In the genomic region with DNA sequence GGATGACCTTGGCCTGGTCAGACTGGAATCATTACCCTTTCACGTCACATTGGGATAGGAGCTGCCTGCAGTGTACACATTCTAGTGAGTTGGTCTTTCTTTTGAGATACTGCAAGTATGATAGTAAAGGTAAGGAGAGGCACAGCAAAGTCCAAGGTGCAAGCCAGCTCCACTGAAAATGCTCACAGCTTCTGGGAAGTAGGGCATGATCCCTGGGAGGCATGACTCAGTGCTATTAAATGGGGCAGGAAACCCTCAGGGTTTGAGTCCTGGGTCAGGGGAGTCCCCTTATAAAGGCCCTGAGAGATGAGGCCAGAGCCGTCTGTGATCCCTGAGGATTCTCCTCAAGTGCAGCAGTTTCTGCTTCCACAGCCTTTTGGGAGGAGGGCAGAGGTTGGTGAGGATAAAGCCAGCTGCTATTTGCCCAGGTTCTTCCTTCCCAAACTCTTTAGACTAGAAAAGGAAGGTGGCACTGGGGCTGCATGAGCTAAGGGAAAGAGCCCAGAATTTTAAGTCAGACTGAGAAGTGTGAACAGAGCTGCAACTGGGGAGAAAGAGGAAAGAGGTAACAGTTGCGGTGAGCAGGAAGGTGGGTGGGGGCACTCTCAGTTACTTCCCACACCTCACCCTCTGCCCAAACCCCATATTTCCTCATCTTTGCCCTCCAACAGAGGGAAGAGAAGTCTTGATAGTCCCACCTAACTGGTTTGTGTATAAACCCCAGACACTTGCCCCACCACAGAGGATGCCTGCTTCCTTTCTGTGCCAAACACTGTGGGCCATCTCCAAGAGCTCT, we compare ENCODE assay signal across 28 cellular contexts. TPM values are rescaled to one million over a fixed set of nuclear protein-coding genes. Genes with fewer than 3 reads are reported as not detected.
DNase-seq lines count a peak whose midpoint lies in the region; ATAC-seq, FAIRE-seq and TF ChIP-seq lines count a peak whose summit lies in the region.
"Had no signal": no experiment of that assay in that cellular context is flagged by ENCODE, and none has a peak within 500 bp of the region (broad histone marks: within the 10 kb centered on the region; RNA-seq: fewer than 3 reads in every experiment).

No MANE protein-coding gene starts in this region.

- POLR2A ChIA-PET in GM12878 (lab: Charles Lee): no interaction called here
- POLR2A ChIA-PET in activated CD4-positive, alpha-beta T cell treated with anti-CD3 and anti-CD28 coated beads for 36 hours (lab: Charles Lee): no interaction called here

- H4K20me1 ChIP-seq in GM12878 (ENCODE audit: control insufficient read depth, insufficient read depth): no peaks in the 10 kb centered on the region

- in situ Hi-C loops in GM12878 (cut with MboI): no loop called here

- H3K9me3 ChIP-seq in GM12878 (replicated peaks; ENCODE audit: control insufficient read depth, insufficient read depth, low read length): peaks cover 7% of the 10 kb centered on the region; the same call in 2 of the 3 replicates
- H3K9me3 ChIP-seq: adrenal gland had no signal

- peaks cover 13% of the 10 kb centered on the region for H3K9me3 Mint-ChIP-seq in stimulated activated memory B cell treated with anti-CD40 and anti-IgM and Interleukin-4, amounts not matched to agents 10 μg/mL and 1 μg/mL and 100 μg/mL, for 72 hours
- H3K9me3 Mint-ChIP-seq in effector memory CD8-positive, alpha-beta T cell: peaks cover 6 to 8% of the 10 kb centered on the region in 2 donors
- H3K9me3 Mint-ChIP-seq in activated CD4-positive, alpha-beta T cell treated with anti-CD3 and anti-CD28 coated beads for 36 hours (ENCODE audit: low read depth): peaks cover 9% of the 10 kb centered on the region

- DNase-seq in MV-4-11 (lab: John Stamatoyannopoulos, UW) (peak; percentile 31), GM12878 (ENCODE audit: low read depth, low spot score) (no peak)
- no peak for DNase-seq in effector memory CD8-positive, alpha-beta T cell
- DNase-seq in activated CD4-positive, alpha-beta T cell treated with anti-CD3 and anti-CD28 coated beads for 36 hours: no peak
- DNase-seq: activated CD8-positive, alpha-beta memory T cell treated with anti-CD3 and anti-CD28 coated beads for 24 hours; activated T-cell treated with anti-CD3 and anti-CD28 coated beads, Interleukin-2, amount 50 U/mL, for 1 hour; adrenal gland; erythroblast; head of caudate nucleus; NCI-H1092; NCI-H2029 treated with DMSO at 0.1 percent for 48 hours; NCI-H446; stimulated activated CD8-positive, alpha-beta memory T cell treated with anti-CD3 and anti-CD28 coated beads, Interleukin-4, amount 100 ng/mL, for 48 hours had no signal

- peaks cover 13% of the 10 kb centered on the region for H3K27me3 Mint-ChIP-seq in stimulated activated memory B cell treated with anti-CD40 and anti-IgM and Interleukin-4, amounts not matched to agents 10 μg/mL and 1 μg/mL and 100 μg/mL, for 72 hours
- H3K27me3 Mint-ChIP-seq in effector memory CD8-positive, alpha-beta T cell: peaks cover 38 to 65% of the 10 kb centered on the region in 2 donors
- peaks cover 6% of the 10 kb centered on the region for H3K27me3 Mint-ChIP-seq in activated CD4-positive, alpha-beta T cell treated with anti-CD3 and anti-CD28 coated beads for 36 hours
- H3K27me3 Mint-ChIP-seq: progenitor cell of endocrine pancreas had no signal

- no peak overlapping the region for H2AFZ ChIP-seq in GM12878 (ENCODE audit: control insufficient read depth, low read depth, low read length)

- SMC1A ChIA-PET in GM12878 (lab: Charles Lee; ENCODE audit: uncharacterized antibody, unreplicated experiment): no interaction called here

- ATAC-seq in GM19351 (IDR thresholded peaks at IDR 0.05; ENCODE audit: unreplicated experiment) (peak; percentile 44), GM12878 (no peak), GM18868 (IDR thresholded peaks at IDR 0.05; ENCODE audit: unreplicated experiment) (no peak)
- ATAC-seq in stimulated activated memory B cell treated with anti-CD40 and anti-IgM and Interleukin-4, amounts not matched to agents 10 μg/mL and 1 μg/mL and 100 μg/mL, for 72 hours: peak; percentile 74
- no peak for ATAC-seq in effector memory CD8-positive, alpha-beta T cell (replicated peaks)
- ATAC-seq in activated CD4-positive, alpha-beta T cell treated with anti-CD3 and anti-CD28 coated beads for 36 hours: no peak
- ATAC-seq: K562, Panc1 had no signal

- no peaks in the 10 kb centered on the region for H3K79me2 ChIP-seq in GM12878 (ENCODE audit: control insufficient read depth, insufficient read depth, low read length)

- no peak for FAIRE-seq in GM12878 (lab: Jason Lieb, UNC)
- FAIRE-seq: K562, urothelium cell line had no signal

- CTCF ChIA-PET in GM12878 (lab: Yijun Ruan, JAX): interaction anchor here (1.2 to 1.8 kb wide), 2 partner anchors 25 to 281 kb away, joined by 3 to 5 read pairs; no protein-coding TSS in a partner anchor
- CTCF ChIA-PET in activated CD4-positive, alpha-beta T cell treated with anti-CD3 and anti-CD28 coated beads for 36 hours (lab: Charles Lee): interaction anchor here (0.6 kb wide), 1 partner anchor 25 kb away, joined by 3 read pairs; no protein-coding TSS in a partner anchor

- no peak overlapping the region for H3K4me3 Mint-ChIP-seq in stimulated activated memory B cell treated with anti-CD40 and anti-IgM and Interleukin-4, amounts not matched to agents 10 μg/mL and 1 μg/mL and 100 μg/mL, for 72 hours
- no peak overlapping the region for H3K4me3 Mint-ChIP-seq in effector memory CD8-positive, alpha-beta T cell
- H3K4me3 Mint-ChIP-seq in activated CD4-positive, alpha-beta T cell treated with anti-CD3 and anti-CD28 coated beads for 36 hours: no peak overlapping the region
- H3K4me3 Mint-ChIP-seq: brain; T-helper 1 cell treated with Interleukin-12 subunit alpha and Interleukin-12 subunit beta and Interleukin-4 antibody, amounts not matched to agents 30 μg/mL and 1 μg/mL, for 36 hours had no signal

- TF ChIP-seq EP300 in GM12878 (IDR thresholded peaks at IDR 0.05; ENCODE audit: borderline replicate concordance in 1 of 2, control insufficient read depth in 1 of 2, low read depth in 2 of 2, low read length in 2 of 2): no peak

- no peak overlapping the region for H3K4me2 ChIP-seq in GM12878 (ENCODE audit: control insufficient read depth, insufficient read depth)

- WGBS in GM12878 (ENCODE audit: insufficient coverage, insufficient replicate concordance, low lambda C conversion rate, missing lambda C conversion rate): 0% methylated on average over 3 of the region's 3 CpGs

- no peak for TF ChIP-seq CTCF in GM12878 (IDR thresholded peaks at IDR 0.05 in 2 of 3, conservative IDR thresholded peaks at IDR 0.05 in 1 of 3; ENCODE audit: control insufficient read depth in 2 of 3, extremely low read depth in 1 of 3, insufficient read depth in 1 of 3, low read depth in 3 of 3, low read length in 3 of 3)

- no peak for TF ChIP-seq POLR2A in GM12878 (IDR thresholded peaks at IDR 0.05; ENCODE audit: low read depth, low read length)

- H3K9ac ChIP-seq in GM12878 (ENCODE audit: control insufficient read depth, insufficient read depth, low read length): no peak overlapping the region

- intact Hi-C loops in GM12878 (cut with micrococcal nuclease; ENCODE audit: unreplicated experiment): no loop called here
- intact Hi-C loops in activated CD4-positive, alpha-beta T cell treated with anti-CD3 and anti-CD28 coated beads for 36 hours (cut with DNase I, micrococcal nuclease): no loop called here

- H3K36me3 Mint-ChIP-seq in stimulated activated memory B cell treated with anti-CD40 and anti-IgM and Interleukin-4, amounts not matched to agents 10 μg/mL and 1 μg/mL and 100 μg/mL, for 72 hours: peaks cover 12% of the 10 kb centered on the region
- H3K36me3 Mint-ChIP-seq in effector memory CD8-positive, alpha-beta T cell (ENCODE audit: insufficient read depth): peaks cover 2% of the 10 kb centered on the region
- no peaks in the 10 kb centered on the region for H3K36me3 Mint-ChIP-seq in activated CD4-positive, alpha-beta T cell treated with anti-CD3 and anti-CD28 coated beads for 36 hours (ENCODE audit: low read depth)
- H3K36me3 Mint-ChIP-seq: brain had no signal

- no peaks in the 10 kb centered on the region for H3K36me3 ChIP-seq in GM12878 (ENCODE audit: control insufficient read depth in 2 of 2, insufficient read depth in 2 of 2, low read length in 1 of 2)
- H3K36me3 ChIP-seq: adrenal gland, SJSA1 had no signal

- BruUV-seq in GM12878 (replicated peaks; lab: Mats Ljungman, UMichigan): no TSS peak

- no peak overlapping the region for H3K27ac ChIP-seq in GM12878 (ENCODE audit: control insufficient read depth, insufficient read depth)
- H3K27ac ChIP-seq: adrenal gland, C4-2B, SJSA1 had no signal

- H3K27me3 ChIP-seq in GM12878 (replicated peaks in 1 of 2; ENCODE audit: control insufficient read depth in 2 of 2, insufficient read depth in 2 of 2, low read length in 1 of 2): no peaks in the 10 kb centered on the region
- H3K27me3 ChIP-seq: adrenal gland, SJSA1 had no signal

- H3K4me1 Mint-ChIP-seq in stimulated activated memory B cell treated with anti-CD40 and anti-IgM and Interleukin-4, amounts not matched to agents 10 μg/mL and 1 μg/mL and 100 μg/mL, for 72 hours: peaks cover 34% of the 10 kb centered on the region
- H3K4me1 Mint-ChIP-seq in effector memory CD8-positive, alpha-beta T cell (ENCODE audit: low read depth in 2 of 2): no peaks in the 10 kb centered on the region
- no peaks in the 10 kb centered on the region for H3K4me1 Mint-ChIP-seq in activated CD4-positive, alpha-beta T cell treated with anti-CD3 and anti-CD28 coated beads for 36 hours

- RAD21 ChIA-PET in GM12878 (lab: Charles Lee; ENCODE audit: unreplicated experiment): interaction anchor here (1.1 kb wide), 1 partner anchor 24 kb away, joined by 3 read pairs; no protein-coding TSS in a partner anchor

- peak overlapping the region; percentile 42 for H3K27ac Mint-ChIP-seq in stimulated activated memory B cell treated with anti-CD40 and anti-IgM and Interleukin-4, amounts not matched to agents 10 μg/mL and 1 μg/mL and 100 μg/mL, for 72 hours
- no peak overlapping the region for H3K27ac Mint-ChIP-seq in effector memory CD8-positive, alpha-beta T cell
- no peak overlapping the region for H3K27ac Mint-ChIP-seq in activated CD4-positive, alpha-beta T cell treated with anti-CD3 and anti-CD28 coated beads for 36 hours
- H3K27ac Mint-ChIP-seq: brain; progenitor cell of endocrine pancreas; T-helper 1 cell treated with Interleukin-12 subunit alpha and Interleukin-12 subunit beta and Interleukin-4 antibody, amounts not matched to agents 30 μg/mL and 1 μg/mL, for 36 hours had no signal

- no peaks in the 10 kb centered on the region; the same call in 1 of the 2 replicates for H3K4me1 ChIP-seq in GM12878 (ENCODE audit: control insufficient read depth, insufficient read depth, low read length)
- H3K4me1 ChIP-seq: adrenal gland, SJSA1 had no signal

- no peak overlapping the region for H3K4me3 ChIP-seq in GM12878
- H3K4me3 ChIP-seq: adrenal gland, K562, SJSA1 had no signal

- no peak for TF ChIP-seq RAD21 in GM12878 (IDR thresholded peaks at IDR 0.05; ENCODE audit: insufficient read depth, low read depth, low read length)

RNA-seq across cellular contexts. Expression of a gene that starts 14.4 kb away (rescaled TPM):
- not detected in 2 replicates for total RNA-seq in GM12878 (2013; cell fraction: nucleolus; rRNA removed)
- total RNA-seq in GM12878 (2014; rRNA removed) (not detected in 2 replicates), GM12878 (2014; rRNA removed; fragmentation: Illumina TruSeq; extraction: Trizol) (not detected in 2 replicates), GM12878 (2021) (not detected in 2 replicates)
- polyA plus RNA-seq in GM12878 (2011; ENCODE audit: low read depth): not detected
- polyA plus RNA-seq in GM12878 (2011; rRNA removed) (not detected in 2 replicates), GM12878 (2014; fragmentation: Illumina TruSeq; extraction: Trizol) (not detected in 2 replicates), GM12878 (2014; fragmentation: Nextera tagmentation; extraction: Ambion mirVana) (not detected), GM12878 (2014; rRNA removed) (not detected in 2 replicates), GM12878 (2016; fragmentation: Nextera tagmentation; extraction: Ambion mirVana) (not detected)
- polyA plus RNA-seq in GM12878 (2011; cell fraction: cytosol; rRNA removed): not detected in 2 replicates
- polyA plus RNA-seq in GM12878 (2011; cell fraction: nucleus; rRNA removed): 0.03 TPM in 1 of 2 replicates, not detected in the other
- polyA plus RNA-seq in GM12878 (2012): not detected in 2 replicates
- polyA minus RNA-seq in GM12878 (2011; rRNA and poly(A)+ RNA removed): not detected in 2 replicates
- not detected in 2 replicates for polyA minus RNA-seq in GM12878 (2011; cell fraction: cytosol; rRNA and poly(A)+ RNA removed)
- polyA minus RNA-seq in GM12878 (2011; cell fraction: nucleus; rRNA and poly(A)+ RNA removed): 0.29 and 0.60 TPM in 2 replicates
- under 1 TPM in 1 of 2 experiments, not detected in 1; 0.07 TPM for total RNA-seq in activated CD4-positive, alpha-beta T cell treated with anti-CD3 and anti-CD28 coated beads for 36 hours
- total RNA-seq: fibroblast of villous mesenchyme, HT1080, K562, lung microvascular endothelial cell, progenitor cell of endocrine pancreas, SJSA1 had no signal
- polyA plus RNA-seq: adrenal gland, AG04450, K562 had no signal

RNA-seq across cellular contexts. Expression of a gene that starts 18.9 kb away (rescaled TPM):
- not detected in 2 replicates for total RNA-seq in GM12878 (2013; cell fraction: nucleolus; rRNA removed)
- total RNA-seq in GM12878 (2014; rRNA removed) (not detected in 2 replicates), GM12878 (2014; rRNA removed; fragmentation: Illumina TruSeq; extraction: Trizol) (not detected in 2 replicates), GM12878 (2021) (not detected in 2 replicates)
- polyA plus RNA-seq in GM12878 (2011; ENCODE audit: low read depth): not detected
- polyA plus RNA-seq in GM12878 (2011; rRNA removed) (not detected in 2 replicates), GM12878 (2014; fragmentation: Illumina TruSeq; extraction: Trizol) (not detected in 2 replicates), GM12878 (2014; fragmentation: Nextera tagmentation; extraction: Ambion mirVana) (not detected), GM12878 (2014; rRNA removed) (not detected in 2 replicates), GM12878 (2016; fragmentation: Nextera tagmentation; extraction: Ambion mirVana) (not detected)
- polyA plus RNA-seq in GM12878 (2011; cell fraction: cytosol; rRNA removed): not detected in 2 replicates
- not detected in 2 replicates for polyA plus RNA-seq in GM12878 (2011; cell fraction: nucleus; rRNA removed)
- not detected in 2 replicates for polyA plus RNA-seq in GM12878 (2012)
- not detected in 2 replicates for polyA minus RNA-seq in GM12878 (2011; rRNA and poly(A)+ RNA removed)
- polyA minus RNA-seq in GM12878 (2011; cell fraction: cytosol; rRNA and poly(A)+ RNA removed): not detected in 2 replicates
- not detected in 2 replicates for polyA minus RNA-seq in GM12878 (2011; cell fraction: nucleus; rRNA and poly(A)+ RNA removed)
- under 1 TPM in 1 of 2 experiments, not detected in 1; 0.18 TPM for total RNA-seq in activated CD4-positive, alpha-beta T cell treated with anti-CD3 and anti-CD28 coated beads for 36 hours
- total RNA-seq: fibroblast of villous mesenchyme, HT1080, K562, lung microvascular endothelial cell, progenitor cell of endocrine pancreas, SJSA1 had no signal
- polyA plus RNA-seq: adrenal gland, AG04450, K562 had no signal

Comparison
In these comparisons a context has a peak if more than half of its experiments do, and no peak if none do; other contexts are left out.
1. ATAC-seq: peak in GM19351 (single experiment) and stimulated activated memory B cell treated with anti-CD40 and anti-IgM and Interleukin-4, amounts not matched to agents 10 μg/mL and 1 μg/mL and 100 μg/mL, for 72 hours (single experiment); none in GM12878 (single experiment), effector memory CD8-positive, alpha-beta T cell (single experiment), activated CD4-positive, alpha-beta T cell treated with anti-CD3 and anti-CD28 coated beads for 36 hours (single experiment) and GM18868 (single experiment).